8 cellular contexts compared by ENCODE assay signal in genomic region chr12:130281157-130281799, GRCh38. TPM values are rescaled to one million over a fixed set of nuclear protein-coding genes. Genes with fewer than 3 reads are reported as not detected.
DNase-seq lines count a peak whose midpoint lies in the region; ATAC-seq and TF ChIP-seq lines count a peak whose summit lies in the region.

No MANE protein-coding gene starts in this region.

- peaks cover 0 to 22% (median 2%) of the 10 kb centered on the region in 3 donors for H3K9me3 Mint-ChIP-seq in T-cell
- H3K9me3 Mint-ChIP-seq in osteocyte (ENCODE audit: unreplicated experiment) = peaks cover 34% of the 10 kb centered on the region
- peaks cover 50% of the 10 kb centered on the region for H3K9me3 Mint-ChIP-seq in endothelial cell (ENCODE audit: unreplicated experiment)

- H3K4me3 ChIP-seq in GM12864 (ENCODE audit: low read depth, low read length) (no peak overlapping the region), epithelial cell of proximal tubule (ENCODE audit: low read depth, low read length) (peak overlapping the region; percentile 1)

- TF ChIP-seq CTCF in GM12864 (IDR thresholded peaks at IDR 0.05; ENCODE audit: low read depth, low read length, missing control alignments) = peak; percentile 37
- peak; percentile 64 for TF ChIP-seq CTCF in epithelial cell of proximal tubule (conservative IDR thresholded peaks at IDR 0.05; ENCODE audit: low read depth, low read length)
- TF ChIP-seq CTCF in osteocyte (IDR thresholded peaks at IDR 0.05) = peak; percentile 36
- TF ChIP-seq CTCF in endothelial cell (IDR thresholded peaks at IDR 0.05; ENCODE audit: unreplicated experiment) = no peak

- H3K27ac Mint-ChIP-seq in T-cell (no peak overlapping the region), osteocyte (ENCODE audit: unreplicated experiment) (no peak overlapping the region), endothelial cell (ENCODE audit: unreplicated experiment) (no peak overlapping the region)

- DNase-seq in GM12864 (ENCODE audit: low read depth) (no peak), T-cell (peak in 24 of 34 experiments; percentile 2 to 52 (median 11)), epithelial cell of proximal tubule (ENCODE audit: low read depth) (no peak), osteocyte (ENCODE audit: extremely low spot score, unreplicated experiment) (no peak), DMS79 (lab: John Stamatoyannopoulos, UW) (no peak), NCI-H1048 (lab: John Stamatoyannopoulos, UW) (no peak), endothelial cell (ENCODE audit: low spot score) (no peak)

- H3K27me3 Mint-ChIP-seq in T-cell = peaks cover 0 to 8% of the 10 kb centered on the region in 2 donors
- H3K27me3 Mint-ChIP-seq in osteocyte (ENCODE audit: unreplicated experiment) = no peaks in the 10 kb centered on the region
- H3K27me3 Mint-ChIP-seq in endothelial cell (ENCODE audit: unreplicated experiment) = peaks cover 2% of the 10 kb centered on the region

- H3K4me3 Mint-ChIP-seq in T-cell = no peak overlapping the region
- no peak overlapping the region for H3K4me3 Mint-ChIP-seq in osteocyte (ENCODE audit: unreplicated experiment)
- H3K4me3 Mint-ChIP-seq in endothelial cell (ENCODE audit: unreplicated experiment) = no peak overlapping the region

- ATAC-seq in T-cell (replicated peaks in 1 of 4) (no peak), HG02973 (IDR thresholded peaks at IDR 0.05; ENCODE audit: unreplicated experiment) (no peak)

- POLR2A ChIA-PET in T-cell (lab: Charles Lee) = no interaction called here

- CTCF ChIA-PET in T-cell (lab: Charles Lee) = interaction anchor here (0.7 to 1.1 kb wide), 2 partner anchors 11 to 51 kb away, joined by 4 to 5 read pairs; no protein-coding TSS in a partner anchor

- H3K4me1 Mint-ChIP-seq in T-cell = peaks cover 0 to 6% (median 0%) of the 10 kb centered on the region in 3 donors
- no peaks in the 10 kb centered on the region for H3K4me1 Mint-ChIP-seq in osteocyte (ENCODE audit: unreplicated experiment)
- no peaks in the 10 kb centered on the region for H3K4me1 Mint-ChIP-seq in endothelial cell (ENCODE audit: unreplicated experiment)

- H3K36me3 Mint-ChIP-seq in T-cell = no peaks in the 10 kb centered on the region
- H3K36me3 Mint-ChIP-seq in osteocyte (ENCODE audit: unreplicated experiment) = peaks cover 5% of the 10 kb centered on the region
- peaks cover 11% of the 10 kb centered on the region for H3K36me3 Mint-ChIP-seq in endothelial cell (ENCODE audit: low read depth, unreplicated experiment)

RNA-seq across cellular contexts. Expression of gene PIWIL1, which starts 56.4 kb away (rescaled TPM):
- total RNA-seq in T-cell = not detected
- total RNA-seq in epithelial cell of proximal tubule = not detected in 2 replicates
- total RNA-seq in osteocyte = not detected in 2 replicates
- total RNA-seq in endothelial cell (ENCODE audit: unreplicated experiment) = not detected

Comparison
In these comparisons a context has a peak if more than half of its experiments do, and no peak if none do; other contexts are left out.
1. DNase-seq: peak in T-cell (24 of 34); none in GM12864 (single experiment), epithelial cell of proximal tubule (single experiment), osteocyte (single experiment), DMS79 (single experiment), NCI-H1048 (single experiment) and endothelial cell (single experiment).